In the genomic region with DNA sequence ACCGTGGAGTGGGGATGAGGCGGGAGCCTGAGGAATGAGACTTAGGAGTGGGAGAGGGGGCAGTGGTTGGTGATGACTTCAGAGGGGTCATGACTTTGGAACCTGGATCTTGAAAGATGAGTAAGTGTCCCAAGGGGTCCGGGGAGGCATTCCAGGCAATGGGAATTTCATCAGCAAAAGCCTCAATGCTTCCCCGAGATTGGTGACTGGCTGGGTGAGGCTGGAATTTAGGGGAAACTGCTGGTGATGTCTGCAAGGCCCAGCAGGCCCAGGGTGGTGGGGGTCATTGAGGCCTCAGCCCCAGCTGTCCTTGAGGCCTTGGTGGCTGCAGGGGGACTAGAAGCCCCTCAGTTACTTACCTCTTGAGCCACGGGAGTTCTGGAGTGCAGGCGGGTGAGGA, we compare ENCODE assay signal across 12 cellular contexts. TPM values are rescaled to one million over a fixed set of nuclear protein-coding genes. Genes with fewer than 3 reads are reported as not detected.
DNase-seq lines count a peak whose midpoint lies in the region; ATAC-seq and TF ChIP-seq lines count a peak whose summit lies in the region.
"Had no signal": no experiment of that assay in that cellular context is flagged by ENCODE, and none has a peak within 500 bp of the region (broad histone marks: within the 10 kb centered on the region; RNA-seq: fewer than 3 reads in every experiment).

No MANE protein-coding gene starts in this region.

- TF ChIP-seq POLR2A in gastroesophageal sphincter (IDR thresholded peaks at IDR 0.05): no peak

- TF ChIP-seq EP300 in gastroesophageal sphincter (IDR thresholded peaks at IDR 0.05): no peak

- POLR2A ChIA-PET in RWPE1 (lab: Yijun Ruan, JAX; ENCODE audit: low non-redundant PET): interaction anchor here (0.5 kb wide), 1 partner anchor 170 kb away, joined by 3 read pairs; no protein-coding TSS in a partner anchor

- DNase-seq in AG09309 (ENCODE audit: low read depth): peak; percentile 68
- no peak for DNase-seq in RWPE1 (ENCODE audit: low spot score)
- DNase-seq in posterior vena cava (ENCODE audit: low spot score): peak; percentile 91
- no peak for DNase-seq in NCI-H146 treated with DMSO at 0.1 percent for 48 hours (lab: John Stamatoyannopoulos, UW; ENCODE audit: unreplicated experiment)
- DNase-seq in midbrain (lab: John Stamatoyannopoulos, UW): no peak
- no peak for DNase-seq in NCI-H82 treated with DMSO at 0.1 percent for 48 hours (lab: John Stamatoyannopoulos, UW; ENCODE audit: unreplicated experiment)
- DNase-seq: cortex of kidney; NCI-H187; stimulated activated CD4-positive, alpha-beta T cell treated with anti-CD3 and anti-CD28 coated beads, Interleukin-4, amount 100 ng/mL, for 4 hours had no signal

- WGBS in gastroesophageal sphincter (ENCODE audit: low coverage in 1 of 2), 2 donors: 62 to 65% methylated on average over 2 to 3 of the region's 6 CpGs

- CTCF ChIA-PET in RWPE1 (lab: Yijun Ruan, JAX): interaction anchor here (0.6 to 1.4 kb wide), 2 partner anchors 23 to 56 kb away, joined by 3 read pairs; no protein-coding TSS in a partner anchor

- peak overlapping the region; percentile 97 for H3K27ac ChIP-seq in RWPE1
- peak overlapping the region in 3 of 4 donors; percentile 71 to 85 (median 79) for H3K27ac ChIP-seq in gastroesophageal sphincter
- H3K27ac ChIP-seq: C4-2B had no signal

- ATAC-seq in gastroesophageal sphincter (peak; percentile 70), HG03439 (IDR thresholded peaks at IDR 0.05; ENCODE audit: unreplicated experiment) (no peak)

- intact Hi-C loops in posterior vena cava (cut with DNase I): no loop called here

- peaks cover 0 to 9% of the 10 kb centered on the region in 2 donors for H3K36me3 ChIP-seq in gastroesophageal sphincter

- peaks cover 4 to 100% (median 55%) of the 10 kb centered on the region in 3 donors for H3K4me1 ChIP-seq in gastroesophageal sphincter

- H3K4me3 ChIP-seq in AG09309 (ENCODE audit: control insufficient read depth, low read depth, low read length): no peak overlapping the region
- no peak overlapping the region for H3K4me3 ChIP-seq in gastroesophageal sphincter

- no peaks in the 10 kb centered on the region for H3K27me3 ChIP-seq in gastroesophageal sphincter

- no peaks in the 10 kb centered on the region for H3K9me3 ChIP-seq in gastroesophageal sphincter

- TF ChIP-seq CTCF in AG09309 (IDR thresholded peaks at IDR 0.05; ENCODE audit: control insufficient read depth, insufficient read depth, low read depth, low read length, missing control alignments): no peak
- TF ChIP-seq CTCF in RWPE1 (conservative IDR thresholded peaks at IDR 0.05; ENCODE audit: low read depth): no peak
- TF ChIP-seq CTCF in gastroesophageal sphincter (IDR thresholded peaks at IDR 0.05): no peak

RNA-seq across cellular contexts. Expression of a gene that starts 7.5 kb away (rescaled TPM):
- total RNA-seq in gastroesophageal sphincter: 100 to 1,000 TPM in 1 of 4 donors, 10 to 100 TPM in 3; 58.3 to 146 (median 72.1) TPM
- total RNA-seq in posterior vena cava: 10 to 100 TPM; 57.9 to 68.8 TPM

Comparison
In these comparisons a context has a peak if more than half of its experiments do, and no peak if none do; other contexts are left out.
1. DNase-seq: peak in AG09309 (single experiment) and posterior vena cava (single experiment); none in RWPE1 (single experiment), NCI-H146 treated with DMSO at 0.1 percent for 48 hours (single experiment), midbrain (single experiment) and NCI-H82 treated with DMSO at 0.1 percent for 48 hours (single experiment).